36 cellular contexts compared by ENCODE assay signal in the genomic region with DNA sequence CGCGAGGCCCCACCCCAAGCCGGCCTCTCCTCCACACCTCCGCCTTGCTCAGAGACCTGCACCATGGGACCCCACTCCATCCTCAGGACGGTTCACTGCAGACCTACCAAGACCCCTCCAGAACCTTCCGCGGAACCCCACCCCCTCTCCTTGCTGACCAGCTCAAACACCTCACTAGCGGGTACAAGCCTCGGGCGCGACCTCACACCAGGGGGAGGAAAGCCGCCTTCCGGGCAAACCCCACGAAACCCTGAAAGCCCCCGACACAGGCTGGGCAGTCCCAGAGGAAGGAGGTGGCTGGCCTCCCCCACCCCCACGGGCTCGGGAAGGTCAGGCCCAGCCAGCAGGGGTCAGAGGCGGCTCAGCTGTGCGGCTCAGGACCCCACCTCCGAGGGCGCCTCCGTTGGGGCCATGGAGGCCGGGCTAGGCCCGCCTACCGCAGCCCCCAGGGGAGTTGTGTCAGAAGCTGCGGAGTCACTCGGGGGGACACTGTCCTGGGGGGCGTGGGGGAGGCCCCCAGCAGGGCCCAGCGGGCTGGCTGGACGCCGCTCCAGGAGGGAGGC. TPM values are rescaled to one million over a fixed set of nuclear protein-coding genes. Genes with fewer than 3 reads are reported as not detected.
DNase-seq lines count a peak whose midpoint lies in the region; ATAC-seq, FAIRE-seq and TF ChIP-seq lines count a peak whose summit lies in the region.
"Had no signal": no experiment of that assay in that cellular context is flagged by ENCODE, and none has a peak within 500 bp of the region (broad histone marks: within the 10 kb centered on the region; RNA-seq: fewer than 3 reads in every experiment).

No MANE protein-coding gene starts in this region.

- no peak for FAIRE-seq in HepG2 (lab: Jason Lieb, UNC)
- FAIRE-seq: pancreas, RCC 7860, small intestine had no signal

- CTCF ChIA-PET in HepG2 (lab: Yijun Ruan, JAX; ENCODE audit: low intra/inter-chr PET ratio, low total read pairs) = no interaction called here

- ATAC-seq in HepG2 (no peak), right lobe of liver (no peak), foreskin keratinocyte (no peak), GM21576 (IDR thresholded peaks at IDR 0.05; ENCODE audit: unreplicated experiment) (no peak), HG03354 (IDR thresholded peaks at IDR 0.05; ENCODE audit: poor library complexity, severe bottlenecking, unreplicated experiment) (no peak), HG02852 (IDR thresholded peaks at IDR 0.05; ENCODE audit: unreplicated experiment) (no peak)

- H3K9me3 ChIP-seq in HepG2 (ENCODE audit: low read length) = no peaks in the 10 kb centered on the region
- H3K9me3 ChIP-seq in right lobe of liver = no peaks in the 10 kb centered on the region
- no peaks in the 10 kb centered on the region for H3K9me3 ChIP-seq in sigmoid colon
- H3K9me3 ChIP-seq: heart left ventricle, mucosa of descending colon, pancreas, thoracic aorta had no signal

- H3K9ac ChIP-seq in HepG2 (ENCODE audit: insufficient read depth, low read depth, low read length) = no peak overlapping the region

- no peaks in the 10 kb centered on the region for H4K20me1 ChIP-seq in HepG2 (ENCODE audit: insufficient read depth, low read length)

- in situ Hi-C loops in HepG2 (cut with HindIII; ENCODE audit: extremely low pct_ligation_motif_present, low pct_unique_long_range_greater_than_20kb) = no loop called here

- H3K36me3 ChIP-seq in HepG2 (replicated peaks in 1 of 2; ENCODE audit: control insufficient read depth in 1 of 2, insufficient read depth in 2 of 2, low read length in 2 of 2) (peaks cover 11 to 15% of the 10 kb centered on the region in 2 experiments; a peak in 3 of 5 replicates), right lobe of liver (peaks cover 0 to 47% (median 19%) of the 10 kb centered on the region in 4 donors), sigmoid colon (peaks cover 35 to 55% (median 46%) of the 10 kb centered on the region in 4 donors)

- intact Hi-C loops in HepG2 (cut with micrococcal nuclease; ENCODE audit: unreplicated experiment) (no loop called here), right lobe of liver (cut with DNase I) (no loop called here), sigmoid colon (cut with DNase I) (no loop called here)

- POLR2A ChIA-PET in HepG2 (lab: Yijun Ruan, JAX) = no interaction called here

- TF ChIP-seq POLR2A in HepG2 (IDR thresholded peaks at IDR 0.05; ENCODE audit: insufficient read depth in 1 of 2, low read depth in 2 of 2, low read length in 2 of 2) = 0 out of 4 replicates have a peak, but pooled peaks of 1 of the 2 experiments have one; percentile 18
- TF ChIP-seq POLR2A in right lobe of liver (IDR thresholded peaks at IDR 0.05) = no peak
- no peak for TF ChIP-seq POLR2A in sigmoid colon (IDR thresholded peaks at IDR 0.05)

- H3K27me3 ChIP-seq in HepG2 (ENCODE audit: control insufficient read depth in 1 of 2, insufficient read depth in 2 of 2, low read length in 2 of 2) (peaks cover under 1 to 1% of the 10 kb centered on the region in 2 experiments; a peak in 2 of 5 replicates), right lobe of liver (no peaks in the 10 kb centered on the region), foreskin keratinocyte (no peaks in the 10 kb centered on the region), sigmoid colon (no peaks in the 10 kb centered on the region)
- H3K27me3 ChIP-seq: brain microvascular endothelial cell, heart left ventricle, pancreas had no signal

- H3K4me1 ChIP-seq in HepG2 (ENCODE audit: insufficient read depth, low read length) (no peaks in the 10 kb centered on the region), right lobe of liver (no peaks in the 10 kb centered on the region), foreskin keratinocyte (no peaks in the 10 kb centered on the region), sigmoid colon (peaks cover 0 to 24% (median 5%) of the 10 kb centered on the region in 4 donors)
- H3K4me1 ChIP-seq: pancreas had no signal

- TF ChIP-seq EP300 in HepG2 (IDR thresholded peaks at IDR 0.05; ENCODE audit: low read depth in 2 of 2, low read length in 2 of 2) = no peak
- no peak for TF ChIP-seq EP300 in HepG2 (CRISPR knock-in tag; IDR thresholded peaks at IDR 0.05; ENCODE audit: borderline replicate concordance)
- no peak for TF ChIP-seq EP300 in sigmoid colon (IDR thresholded peaks at IDR 0.05)

- no peak for TF ChIP-seq RAD21 in HepG2 (CRISPR knock-in tag; IDR thresholded peaks at IDR 0.05)

- TF ChIP-seq CTCF in HepG2 (CRISPR knock-in tag; IDR thresholded peaks at IDR 0.05) (peak; percentile 29), right lobe of liver (IDR thresholded peaks at IDR 0.05) (no peak), foreskin keratinocyte (conservative IDR thresholded peaks at IDR 0.05) (peak; percentile 7), sigmoid colon (IDR thresholded peaks at IDR 0.05) (no peak)

- no peak overlapping the region for H3K4me2 ChIP-seq in HepG2 (ENCODE audit: low read depth, low read length)

- H2AFZ ChIP-seq in HepG2 (ENCODE audit: low read length) = no peak overlapping the region

- 99% methylated on average over 21 of the region's 31 CpGs for WGBS in HepG2 (ENCODE audit: low lambda C conversion rate)
- WGBS in right lobe of liver (ENCODE audit: insufficient coverage, low coverage, low lambda C conversion rate, missing lambda C conversion rate) = no CpG with 5 or more reads among the region's 31 CpGs
- WGBS in sigmoid colon, 2 donors = 89% methylated on average over 31 of the region's 31 CpGs

- no peak overlapping the region for H3K4me3 ChIP-seq in HepG2 (replicated peaks in 1 of 3; ENCODE audit: insufficient read depth in 1 of 3, low read depth in 2 of 3, low read length in 3 of 3)
- no peak overlapping the region for H3K4me3 ChIP-seq in right lobe of liver
- no peak overlapping the region for H3K4me3 ChIP-seq in sigmoid colon
- H3K4me3 ChIP-seq: lung, mucosa of descending colon, pancreas, thoracic aorta had no signal

- BruUV-seq in HepG2 (replicated peaks; lab: Mats Ljungman, UMichigan) = TSS peak; percentile 79

- no peak for DNase-seq in HepG2 (ENCODE audit: low spot score)
- no peak for DNase-seq in right lobe of liver
- no peak for DNase-seq in foreskin keratinocyte
- no peak for DNase-seq in sigmoid colon
- no peak for DNase-seq in activated gamma-delta T cell treated with Interleukin-2 at 50 U/mL for 16 hours
- DNase-seq: activated CD4-positive, alpha-beta T cell treated with anti-CD3 and anti-CD28 coated beads, Interleukin-2, amount 10 ng/mL, durations not matched to agents 24 days and 14 days; activated CD8-positive, alpha-beta memory T cell treated with anti-CD3 and anti-CD28 coated beads for 24 hours; activated T-cell treated with anti-CD3 and anti-CD28 coated beads for 4 hours; brain microvascular endothelial cell; cerebellar nuclear complex; dermis blood vessel endothelial cell; DND-41; endodermal cell; GF-D8; H9; NCI-H748 treated with DMSO at 0.1 percent for 48 hours; small intestine; stimulated activated naive CD4-positive, alpha-beta T cell treated with Interleukin-2 at 50 U/mL for 16 hours had no signal

- peaks cover 4% of the 10 kb centered on the region for H3K79me2 ChIP-seq in HepG2 (ENCODE audit: insufficient read depth, low read length)

- no peak overlapping the region for H3K27ac ChIP-seq in HepG2 (ENCODE audit: extremely low read length, insufficient read depth, low read length)
- no peak overlapping the region for H3K27ac ChIP-seq in right lobe of liver
- H3K27ac ChIP-seq in foreskin keratinocyte = no peak overlapping the region
- peak overlapping the region in 3 of 4 donors; percentile 1 to 64 (median 61) for H3K27ac ChIP-seq in sigmoid colon
- H3K27ac ChIP-seq: brain microvascular endothelial cell, pancreas, thoracic aorta had no signal

RNA-seq across cellular contexts. Expression of gene GRIN3B, which starts 9.8 kb away (rescaled TPM):
- 0.07 TPM in 1 of 2 replicates, not detected in the other for total RNA-seq in HepG2 (2016; rRNA removed; fragmentation: Illumina TruSeq; extraction: Trizol)
- not detected in 2 replicates for total RNA-seq in HepG2 (2016; cell fraction: cytosol; rRNA removed; fragmentation: Illumina TruSeq; extraction: Trizol; ENCODE audit: low read depth)
- 0.17 TPM in 1 of 2 replicates, not detected in the other for total RNA-seq in HepG2 (2016; cell fraction: insoluble cytoplasmic fraction; rRNA removed; fragmentation: Illumina TruSeq; extraction: Trizol)
- total RNA-seq in HepG2 (2016; cell fraction: membrane; rRNA removed; fragmentation: Illumina TruSeq; extraction: Trizol) = not detected in 2 replicates
- 0.28 TPM in 1 of 2 replicates, not detected in the other for total RNA-seq in HepG2 (2016; cell fraction: nucleus; rRNA removed; fragmentation: Illumina TruSeq; extraction: Trizol)
- polyA plus RNA-seq in HepG2 (2011; rRNA removed) = 0.20 and 0.34 TPM in 2 replicates
- polyA plus RNA-seq in HepG2 (2011; cell fraction: cytosol; rRNA removed) = 0.15 and 0.47 TPM in 2 replicates
- 2.8 and 7.1 TPM in 2 replicates for polyA plus RNA-seq in HepG2 (2011; cell fraction: nucleus; rRNA removed)
- polyA plus RNA-seq in HepG2 (2012) = 0.23 and 0.28 TPM in 2 replicates
- not detected in 2 replicates for polyA plus RNA-seq in HepG2 (2016; cell fraction: cytosol; fragmentation: Illumina TruSeq; extraction: Trizol; ENCODE audit: low read depth)
- not detected in 2 replicates for polyA plus RNA-seq in HepG2 (2016; cell fraction: insoluble cytoplasmic fraction; fragmentation: Illumina TruSeq; extraction: Trizol; ENCODE audit: low read depth)
- not detected in 2 replicates for polyA plus RNA-seq in HepG2 (2016; cell fraction: membrane; fragmentation: Illumina TruSeq; extraction: Trizol; ENCODE audit: low read depth)
- 0.27 and 0.38 TPM in 2 replicates for polyA plus RNA-seq in HepG2 (2016; cell fraction: nucleus; fragmentation: Illumina TruSeq; extraction: Trizol; ENCODE audit: insufficient read depth, low read depth)
- polyA minus RNA-seq in HepG2 (2011; rRNA and poly(A)+ RNA removed; ENCODE audit: low replicate concordance) = 0.42 TPM in 1 of 2 replicates, not detected in the other
- polyA minus RNA-seq in HepG2 (2011; cell fraction: cytosol; rRNA and poly(A)+ RNA removed) = not detected in 2 replicates
- 0.13 and 0.37 TPM in 2 replicates for polyA minus RNA-seq in HepG2 (2011; cell fraction: nucleus; rRNA and poly(A)+ RNA removed)
- under 1 TPM in 1 of 6 experiments, not detected in 5; 0.06 TPM for total RNA-seq in right lobe of liver
- 0.35 and 1.7 TPM in 2 replicates for total RNA-seq in foreskin keratinocyte
- polyA plus RNA-seq in foreskin keratinocyte = 0.43 and 1.00 TPM in 2 replicates
- under 1 TPM in 1 of 4 donors, not detected in 3; 0.14 TPM for total RNA-seq in sigmoid colon
- polyA plus RNA-seq in sigmoid colon = under 1 TPM in 1 of 3 donors, not detected in 2; 0.04 TPM
- total RNA-seq: A172; activated T-helper 2 cell treated with anti-CD3 and anti-CD28 coated beads, Interferon-gamma antibody, Interleukin-2, Interleukin-4, amounts not matched to agents 10 μg/mL and 5 μg/mL and 100 μg/mL, durations not matched to agents 14 hours and 24 hours and 36 hours; mucosa of descending colon; pancreas; T-helper 1 cell treated with Interleukin-12 subunit alpha and Interleukin-12 subunit beta and Interleukin-4 antibody, amounts not matched to agents 30 ng/mL and 1 ng/mL, for 36 hours had no signal

RNA-seq across cellular contexts. Expression of gene TMEM259, which starts 10.9 kb away (rescaled TPM):
- total RNA-seq in HepG2 (2016; rRNA removed; fragmentation: Illumina TruSeq; extraction: Trizol) = 20.5 and 64.7 TPM in 2 replicates
- 30.1 and 37.5 TPM in 2 replicates for total RNA-seq in HepG2 (2016; cell fraction: cytosol; rRNA removed; fragmentation: Illumina TruSeq; extraction: Trizol; ENCODE audit: low read depth)
- 17.1 and 68.9 TPM in 2 replicates for total RNA-seq in HepG2 (2016; cell fraction: insoluble cytoplasmic fraction; rRNA removed; fragmentation: Illumina TruSeq; extraction: Trizol)
- total RNA-seq in HepG2 (2016; cell fraction: membrane; rRNA removed; fragmentation: Illumina TruSeq; extraction: Trizol) = 50.5 and 59.4 TPM in 2 replicates
- total RNA-seq in HepG2 (2016; cell fraction: nucleus; rRNA removed; fragmentation: Illumina TruSeq; extraction: Trizol) = 58.0 and 76.3 TPM in 2 replicates
- polyA plus RNA-seq in HepG2 (2011; rRNA removed) = 164 and 232 TPM in 2 replicates
- 108 and 161 TPM in 2 replicates for polyA plus RNA-seq in HepG2 (2011; cell fraction: cytosol; rRNA removed)
- 1,157 and 1,454 TPM in 2 replicates for polyA plus RNA-seq in HepG2 (2011; cell fraction: nucleus; rRNA removed)
- 55.1 and 79.6 TPM in 2 replicates for polyA plus RNA-seq in HepG2 (2012)
- 28.3 and 31.6 TPM in 2 replicates for polyA plus RNA-seq in HepG2 (2016; cell fraction: cytosol; fragmentation: Illumina TruSeq; extraction: Trizol; ENCODE audit: low read depth)
- 28.7 and 28.8 TPM in 2 replicates for polyA plus RNA-seq in HepG2 (2016; cell fraction: insoluble cytoplasmic fraction; fragmentation: Illumina TruSeq; extraction: Trizol; ENCODE audit: low read depth)
- polyA plus RNA-seq in HepG2 (2016; cell fraction: membrane; fragmentation: Illumina TruSeq; extraction: Trizol; ENCODE audit: low read depth) = 47.1 and 48.7 TPM in 2 replicates
- 234 and 238 TPM in 2 replicates for polyA plus RNA-seq in HepG2 (2016; cell fraction: nucleus; fragmentation: Illumina TruSeq; extraction: Trizol; ENCODE audit: insufficient read depth, low read depth)
- polyA minus RNA-seq in HepG2 (2011; rRNA and poly(A)+ RNA removed; ENCODE audit: low replicate concordance) = 129 and 199 TPM in 2 replicates
- 47.6 and 51.1 TPM in 2 replicates for polyA minus RNA-seq in HepG2 (2011; cell fraction: cytosol; rRNA and poly(A)+ RNA removed)
- 58.8 and 65.8 TPM in 2 replicates for polyA minus RNA-seq in HepG2 (2011; cell fraction: nucleus; rRNA and poly(A)+ RNA removed)
- total RNA-seq in right lobe of liver = 100 to 1,000 TPM in 2 of 6 experiments, 10 to 100 TPM in 4; 82.6 to 180 (median 93.2) TPM
- total RNA-seq in foreskin keratinocyte = 81.8 and 89.6 TPM in 2 replicates
- 103 and 113 TPM in 2 replicates for polyA plus RNA-seq in foreskin keratinocyte
- total RNA-seq in sigmoid colon = 100 to 1,000 TPM in 2 of 4 donors, 10 to 100 TPM in 2; 85.6 to 174 (median 126) TPM
- 100 to 1,000 TPM in 1 of 3 donors, 10 to 100 TPM in 2; 19.2 to 232 (median 25.9) TPM for polyA plus RNA-seq in sigmoid colon

RNA-seq across cellular contexts. Expression of gene RNU6-2, which starts 11.3 kb away (rescaled TPM):
- total RNA-seq in HepG2 (2016; rRNA removed; fragmentation: Illumina TruSeq; extraction: Trizol) (under 0.01 TPM in 1 of 2 replicates, not detected in the other), right lobe of liver (not detected), foreskin keratinocyte (not detected in 2 replicates), sigmoid colon (not detected)
- under 0.01 TPM in 2 replicates for total RNA-seq in HepG2 (2016; cell fraction: cytosol; rRNA removed; fragmentation: Illumina TruSeq; extraction: Trizol; ENCODE audit: low read depth)
- total RNA-seq in HepG2 (2016; cell fraction: insoluble cytoplasmic fraction; rRNA removed; fragmentation: Illumina TruSeq; extraction: Trizol) = under 0.01 TPM in 1 of 2 replicates, not detected in the other
- total RNA-seq in HepG2 (2016; cell fraction: membrane; rRNA removed; fragmentation: Illumina TruSeq; extraction: Trizol) = under 0.01 TPM in 1 of 2 replicates, not detected in the other
- not detected in 2 replicates for total RNA-seq in HepG2 (2016; cell fraction: nucleus; rRNA removed; fragmentation: Illumina TruSeq; extraction: Trizol)
- polyA plus RNA-seq in HepG2 (2011; rRNA removed) (not detected in 2 replicates), foreskin keratinocyte (not detected in 2 replicates), sigmoid colon (not detected)
- not detected in 2 replicates for polyA plus RNA-seq in HepG2 (2011; cell fraction: cytosol; rRNA removed)
- not detected in 2 replicates for polyA plus RNA-seq in HepG2 (2011; cell fraction: nucleus; rRNA removed)
- not detected in 2 replicates for polyA plus RNA-seq in HepG2 (2012)
- polyA plus RNA-seq in HepG2 (2016; cell fraction: cytosol; fragmentation: Illumina TruSeq; extraction: Trizol; ENCODE audit: low read depth) = not detected in 2 replicates
- polyA plus RNA-seq in HepG2 (2016; cell fraction: insoluble cytoplasmic fraction; fragmentation: Illumina TruSeq; extraction: Trizol; ENCODE audit: low read depth) = not detected in 2 replicates
- polyA plus RNA-seq in HepG2 (2016; cell fraction: membrane; fragmentation: Illumina TruSeq; extraction: Trizol; ENCODE audit: low read depth) = not detected in 2 replicates
- polyA plus RNA-seq in HepG2 (2016; cell fraction: nucleus; fragmentation: Illumina TruSeq; extraction: Trizol; ENCODE audit: insufficient read depth, low read depth) = not detected in 2 replicates
- polyA minus RNA-seq in HepG2 (2011; rRNA and poly(A)+ RNA removed; ENCODE audit: low replicate concordance) = under 0.01 TPM in 1 of 2 replicates, not detected in the other
- polyA minus RNA-seq in HepG2 (2011; cell fraction: cytosol; rRNA and poly(A)+ RNA removed) = under 0.01 TPM in 1 of 2 replicates, not detected in the other
- polyA minus RNA-seq in HepG2 (2011; cell fraction: nucleus; rRNA and poly(A)+ RNA removed) = not detected in 2 replicates
- total RNA-seq: A172; activated CD4-positive, alpha-beta T cell treated with anti-CD3 and anti-CD28 coated beads, Interleukin-2, amount 10 ng/mL, durations not matched to agents 24 days and 14 days; activated T-helper 2 cell treated with anti-CD3 and anti-CD28 coated beads, Interferon-gamma antibody, Interleukin-2, Interleukin-4, amounts not matched to agents 10 μg/mL and 5 μg/mL and 100 μg/mL, durations not matched to agents 14 hours and 24 hours and 36 hours; dermis blood vessel endothelial cell; endodermal cell; H9; heart left ventricle; kidney epithelial cell; lung; mucosa of descending colon; neural crest cell; pancreas; renal cortical epithelial cell; SK-MEL-5; T-helper 1 cell treated with Interleukin-12 subunit alpha and Interleukin-12 subunit beta and Interleukin-4 antibody, amounts not matched to agents 30 ng/mL and 1 ng/mL, for 36 hours; thoracic aorta; WTC11 had no signal
- polyA plus RNA-seq: esophagus, heart left ventricle, lung, pancreas, small intestine had no signal

RNA-seq across cellular contexts. Expression of gene CNN2, which starts 16.4 kb away (rescaled TPM):
- total RNA-seq in HepG2 (2016; rRNA removed; fragmentation: Illumina TruSeq; extraction: Trizol) (70.0 and 84.5 TPM in 2 replicates), right lobe of liver (10 to 100 TPM; 16.4 to 53.8 (median 22.2) TPM), foreskin keratinocyte (352 and 355 TPM in 2 replicates), sigmoid colon (10 to 100 TPM; 25.5 to 59.0 (median 36.3) TPM)
- total RNA-seq in HepG2 (2016; cell fraction: cytosol; rRNA removed; fragmentation: Illumina TruSeq; extraction: Trizol; ENCODE audit: low read depth) = 29.8 and 31.9 TPM in 2 replicates
- total RNA-seq in HepG2 (2016; cell fraction: insoluble cytoplasmic fraction; rRNA removed; fragmentation: Illumina TruSeq; extraction: Trizol) = 66.1 and 74.6 TPM in 2 replicates
- 70.9 and 77.3 TPM in 2 replicates for total RNA-seq in HepG2 (2016; cell fraction: membrane; rRNA removed; fragmentation: Illumina TruSeq; extraction: Trizol)
- 37.1 and 39.3 TPM in 2 replicates for total RNA-seq in HepG2 (2016; cell fraction: nucleus; rRNA removed; fragmentation: Illumina TruSeq; extraction: Trizol)
- polyA plus RNA-seq in HepG2 (2011; rRNA removed) (58.1 and 63.6 TPM in 2 replicates), foreskin keratinocyte (297 and 299 TPM in 2 replicates), sigmoid colon (100 to 1,000 TPM in 1 of 3 donors, 10 to 100 TPM in 2; 48.0 to 115 (median 53.9) TPM)
- 71.9 and 76.4 TPM in 2 replicates for polyA plus RNA-seq in HepG2 (2011; cell fraction: cytosol; rRNA removed)
- 59.2 and 73.6 TPM in 2 replicates for polyA plus RNA-seq in HepG2 (2011; cell fraction: nucleus; rRNA removed)
- 37.6 and 46.6 TPM in 2 replicates for polyA plus RNA-seq in HepG2 (2012)
- polyA plus RNA-seq in HepG2 (2016; cell fraction: cytosol; fragmentation: Illumina TruSeq; extraction: Trizol; ENCODE audit: low read depth) = 36.8 and 41.0 TPM in 2 replicates
- 82.0 and 114 TPM in 2 replicates for polyA plus RNA-seq in HepG2 (2016; cell fraction: insoluble cytoplasmic fraction; fragmentation: Illumina TruSeq; extraction: Trizol; ENCODE audit: low read depth)
- polyA plus RNA-seq in HepG2 (2016; cell fraction: membrane; fragmentation: Illumina TruSeq; extraction: Trizol; ENCODE audit: low read depth) = 75.2 and 79.7 TPM in 2 replicates
- polyA plus RNA-seq in HepG2 (2016; cell fraction: nucleus; fragmentation: Illumina TruSeq; extraction: Trizol; ENCODE audit: insufficient read depth, low read depth) = 90.2 and 93.1 TPM in 2 replicates
- 84.2 and 138 TPM in 2 replicates for polyA minus RNA-seq in HepG2 (2011; rRNA and poly(A)+ RNA removed; ENCODE audit: low replicate concordance)
- polyA minus RNA-seq in HepG2 (2011; cell fraction: cytosol; rRNA and poly(A)+ RNA removed) = 122 and 138 TPM in 2 replicates
- 21.5 and 28.6 TPM in 2 replicates for polyA minus RNA-seq in HepG2 (2011; cell fraction: nucleus; rRNA and poly(A)+ RNA removed)

RNA-seq across cellular contexts. Expression of gene WDR18, which starts 25.9 kb away (rescaled TPM):
- total RNA-seq in HepG2 (2016; rRNA removed; fragmentation: Illumina TruSeq; extraction: Trizol) = 47.6 and 49.7 TPM in 2 replicates
- total RNA-seq in HepG2 (2016; cell fraction: cytosol; rRNA removed; fragmentation: Illumina TruSeq; extraction: Trizol; ENCODE audit: low read depth) = 26.1 and 29.1 TPM in 2 replicates
- total RNA-seq in HepG2 (2016; cell fraction: insoluble cytoplasmic fraction; rRNA removed; fragmentation: Illumina TruSeq; extraction: Trizol) = 48.0 and 48.9 TPM in 2 replicates
- 31.0 and 31.9 TPM in 2 replicates for total RNA-seq in HepG2 (2016; cell fraction: membrane; rRNA removed; fragmentation: Illumina TruSeq; extraction: Trizol)
- total RNA-seq in HepG2 (2016; cell fraction: nucleus; rRNA removed; fragmentation: Illumina TruSeq; extraction: Trizol) = 29.6 and 30.6 TPM in 2 replicates
- 36.4 and 44.6 TPM in 2 replicates for polyA plus RNA-seq in HepG2 (2011; rRNA removed)
- 25.5 and 56.5 TPM in 2 replicates for polyA plus RNA-seq in HepG2 (2011; cell fraction: cytosol; rRNA removed)
- 182 and 212 TPM in 2 replicates for polyA plus RNA-seq in HepG2 (2011; cell fraction: nucleus; rRNA removed)
- polyA plus RNA-seq in HepG2 (2012) = 32.8 and 36.1 TPM in 2 replicates
- polyA plus RNA-seq in HepG2 (2016; cell fraction: cytosol; fragmentation: Illumina TruSeq; extraction: Trizol; ENCODE audit: low read depth) = 33.6 and 34.5 TPM in 2 replicates
- 54.6 and 65.2 TPM in 2 replicates for polyA plus RNA-seq in HepG2 (2016; cell fraction: insoluble cytoplasmic fraction; fragmentation: Illumina TruSeq; extraction: Trizol; ENCODE audit: low read depth)
- polyA plus RNA-seq in HepG2 (2016; cell fraction: membrane; fragmentation: Illumina TruSeq; extraction: Trizol; ENCODE audit: low read depth) = 27.0 and 27.2 TPM in 2 replicates
- polyA plus RNA-seq in HepG2 (2016; cell fraction: nucleus; fragmentation: Illumina TruSeq; extraction: Trizol; ENCODE audit: insufficient read depth, low read depth) = 69.0 and 72.3 TPM in 2 replicates
- 59.9 and 104 TPM in 2 replicates for polyA minus RNA-seq in HepG2 (2011; rRNA and poly(A)+ RNA removed; ENCODE audit: low replicate concordance)
- 40.3 and 49.5 TPM in 2 replicates for polyA minus RNA-seq in HepG2 (2011; cell fraction: cytosol; rRNA and poly(A)+ RNA removed)
- 29.6 and 30.8 TPM in 2 replicates for polyA minus RNA-seq in HepG2 (2011; cell fraction: nucleus; rRNA and poly(A)+ RNA removed)
- 10 to 100 TPM; 19.0 to 56.2 (median 29.7) TPM for total RNA-seq in right lobe of liver
- total RNA-seq in foreskin keratinocyte = 75.2 and 75.8 TPM in 2 replicates
- polyA plus RNA-seq in foreskin keratinocyte = 73.9 and 88.5 TPM in 2 replicates
- total RNA-seq in sigmoid colon = 10 to 100 TPM; 14.3 to 33.1 (median 30.4) TPM
- 10 to 100 TPM; 22.4 to 65.8 (median 43.8) TPM for polyA plus RNA-seq in sigmoid colon

Comparison
In these comparisons a context has a peak if more than half of its experiments do, and no peak if none do; other contexts are left out.
1. CTCF ChIP-seq: peak in HepG2 (single experiment) and foreskin keratinocyte (single experiment); none in right lobe of liver (0 of 4) and sigmoid colon (0 of 4).
2. H3K27ac ChIP-seq: peak in sigmoid colon (3 of 4); none in HepG2 (single experiment), right lobe of liver (0 of 3) and foreskin keratinocyte (single experiment).